20 cellular contexts compared by ENCODE assay signal in genomic region chr12:114186241-114187002, GRCh38.
DNase-seq lines count a peak whose midpoint lies in the region; ATAC-seq and TF ChIP-seq lines count a peak whose summit lies in the region.
"Had no signal": no experiment of that assay in that cellular context is flagged by ENCODE, and none has a peak within 500 bp of the region (broad histone marks: within the 10 kb centered on the region; RNA-seq: fewer than 3 reads in every experiment).

No MANE protein-coding gene starts in this region.

- no peak overlapping the region for H2AFZ ChIP-seq in GM23248

- POLR2A ChIA-PET in Caco-2 (lab: Charles Lee): no interaction called here

- H3K9me3 ChIP-seq in Caco-2 (no peaks in the 10 kb centered on the region), GM23248 (ENCODE audit: low read depth) (no peaks in the 10 kb centered on the region)
- H3K9me3 ChIP-seq: body of pancreas, prostate gland had no signal

- H4K20me1 ChIP-seq in GM23248 (ENCODE audit: insufficient read depth): no peaks in the 10 kb centered on the region

- H3K36me3 Mint-ChIP-seq in Caco-2 (ENCODE audit: insufficient read depth, unreplicated experiment): no peaks in the 10 kb centered on the region
- H3K36me3 Mint-ChIP-seq: CD8-positive, alpha-beta memory T cell had no signal

- H3K4me3 Mint-ChIP-seq in Caco-2 (ENCODE audit: unreplicated experiment): no peak overlapping the region
- H3K4me3 Mint-ChIP-seq: activated naive CD4-positive, alpha-beta T cell treated with anti-CD3 and anti-CD28 coated beads for 36 hours; CD8-positive, alpha-beta memory T cell had no signal

- no peaks in the 10 kb centered on the region for H3K79me2 ChIP-seq in GM23248 (ENCODE audit: insufficient read depth)

- no peak for TF ChIP-seq CTCF in Caco-2 (IDR thresholded peaks at IDR 0.05; ENCODE audit: insufficient read depth in 1 of 2, low read depth in 1 of 2, low read length in 1 of 2, severe bottlenecking in 1 of 2, unreplicated experiment in 1 of 2)

- 50 to 53% methylated on average over 17 of the region's 17 CpGs for WGBS in GM23248 (ENCODE audit: low coverage in 1 of 2, low lambda C conversion rate in 2 of 2, missing lambda C conversion rate in 2 of 2), 2 experiments

- no TSS peak for BruUV-seq in Caco-2 (replicated peaks; lab: Mats Ljungman, UMichigan)

- H3K27me3 ChIP-seq in Caco-2 (replicated peaks; ENCODE audit: control insufficient read depth, insufficient read depth, low read length) (no peaks in the 10 kb centered on the region; the same call in 1 of the 2 replicates), GM23248 (replicated peaks; ENCODE audit: insufficient read depth) (peaks cover 38% of the 10 kb centered on the region)
- H3K27me3 ChIP-seq: body of pancreas had no signal

- no peak overlapping the region for H3K27ac Mint-ChIP-seq in Caco-2 (ENCODE audit: unreplicated experiment)
- H3K27ac Mint-ChIP-seq: activated naive CD4-positive, alpha-beta T cell treated with anti-CD3 and anti-CD28 coated beads for 36 hours; CD8-positive, alpha-beta memory T cell had no signal

- no peaks in the 10 kb centered on the region for H3F3A ChIP-seq in GM23248 (ENCODE audit: insufficient read depth)

- intact Hi-C loops in left ventricle myocardium superior (cut with micrococcal nuclease): no loop called here
- intact Hi-C loops in Caco-2 (cut with micrococcal nuclease; ENCODE audit: unreplicated experiment): no loop called here

- H3K4me3 ChIP-seq in Caco-2 (ENCODE audit: low read depth, low read length) (no peak overlapping the region), GM23248 (no peak overlapping the region)
- H3K4me3 ChIP-seq: body of pancreas, prostate gland had no signal

- H3K4me1 Mint-ChIP-seq in Caco-2 (ENCODE audit: low read depth, unreplicated experiment): no peaks in the 10 kb centered on the region
- H3K4me1 Mint-ChIP-seq: CD8-positive, alpha-beta memory T cell had no signal

- H3K9ac ChIP-seq in GM23248: no peak overlapping the region

- H3K4me1 ChIP-seq in Caco-2: no peaks in the 10 kb centered on the region
- H3K4me1 ChIP-seq in GM23248 (ENCODE audit: insufficient read depth): no peaks in the 10 kb centered on the region
- H3K4me1 ChIP-seq: body of pancreas, prostate gland had no signal

- in situ Hi-C loops in SK-MEL-5 (cut with HindIII; ENCODE audit: low pct_unique_long_range_greater_than_20kb, low sequenced_read_pairs) (no loop called here), GM23248 (cut with MboI) (no loop called here)

- no peaks in the 10 kb centered on the region for H3K9me2 ChIP-seq in GM23248 (ENCODE audit: insufficient read depth)

- no peak overlapping the region for H3K27ac ChIP-seq in GM23248
- H3K27ac ChIP-seq: body of pancreas, HL-60, prostate gland had no signal

- H3K4me2 ChIP-seq in GM23248 (ENCODE audit: unreplicated experiment): no peak overlapping the region

- CTCF ChIA-PET in Caco-2 (lab: Charles Lee): no interaction called here

- H3K36me3 ChIP-seq in Caco-2 (ENCODE audit: control insufficient read depth, insufficient read depth, low read length): no peaks in the 10 kb centered on the region
- H3K36me3 ChIP-seq in GM23248 (ENCODE audit: low read depth): no peaks in the 10 kb centered on the region
- H3K36me3 ChIP-seq: prostate gland had no signal

- H3K27me3 Mint-ChIP-seq in Caco-2 (ENCODE audit: insufficient read depth, unreplicated experiment): peaks cover 18% of the 10 kb centered on the region

- H3K9me3 Mint-ChIP-seq in Caco-2 (ENCODE audit: unreplicated experiment): no peaks in the 10 kb centered on the region

- DNase-seq in ELF-1 (ENCODE audit: low read depth, low spot score) (peak; percentile 91), SK-MEL-5 (ENCODE audit: low read depth, low spot score) (peak; percentile 4), left ventricle myocardium superior (no peak), midbrain (lab: John Stamatoyannopoulos, UW) (peak; percentile 79), HuH-7 (ENCODE audit: low spot score) (no peak), Caco-2 (no peak), SKM-1 (lab: John Stamatoyannopoulos, UW; ENCODE audit: unreplicated experiment) (no peak), GM23248 (no peak)
- DNase-seq: activated naive CD4-positive, alpha-beta T cell treated with anti-CD3 and anti-CD28 coated beads for 36 hours; body of pancreas; CD8-positive, alpha-beta memory T cell; dermis blood vessel endothelial cell; KG1; NCI-H1105; NCI-H2227 treated with DMSO at 0.1 percent for 48 hours; SHP77; stimulated activated naive CD4-positive, alpha-beta T cell treated with Interleukin-2 at 50 U/mL for 16 hours had no signal

- peak; percentile 43 for ATAC-seq in left ventricle myocardium superior
- ATAC-seq: body of pancreas, esophagus mucosa had no signal

Comparison
In these comparisons a context has a peak if more than half of its experiments do, and no peak if none do; other contexts are left out.
1. DNase-seq: peak in ELF-1 (single experiment), SK-MEL-5 (single experiment) and midbrain (single experiment); none in left ventricle myocardium superior (single experiment), HuH-7 (single experiment), Caco-2 (0 of 2), SKM-1 (single experiment) and GM23248 (single experiment).